Comparison of ENCODE assay signal across 1 cellular context in genomic region chr13:46796515-46797467, GRCh38.
A peak's percentile ranks its signal among the peaks of the same experiment; 100 is the strongest.
TF ChIP-seq lines count a peak whose summit lies in the region.

A gene with protein sequence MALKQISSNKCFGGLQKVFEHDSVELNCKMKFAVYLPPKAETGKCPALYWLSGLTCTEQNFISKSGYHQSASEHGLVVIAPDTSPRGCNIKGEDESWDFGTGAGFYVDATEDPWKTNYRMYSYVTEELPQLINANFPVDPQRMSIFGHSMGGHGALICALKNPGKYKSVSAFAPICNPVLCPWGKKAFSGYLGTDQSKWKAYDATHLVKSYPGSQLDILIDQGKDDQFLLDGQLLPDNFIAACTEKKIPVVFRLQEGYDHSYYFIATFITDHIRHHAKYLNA (minus strand): TSS chr13:46797161. CDS start chr13:46791413, 5,748 bp downstream.

TF ChIP-seq in IMR-90, 13 proteins besides CTCF, POLR2A, EP300 and RAD21 (continued from another document):
- TF ChIP-seq ELK1 (IDR thresholded peaks at IDR 0.05; ENCODE audit: borderline replicate concordance, low read depth, low read length): no peak
- TF ChIP-seq MAZ (IDR thresholded peaks at IDR 0.05; ENCODE audit: borderline replicate concordance, low read depth, low read length): peak; percentile 57; the same call in 1 of the 2 replicates
- TF ChIP-seq MXI1 (IDR thresholded peaks at IDR 0.05; ENCODE audit: borderline replicate concordance, low read depth, low read length): peak; percentile 42
- TF ChIP-seq RFX5 (IDR thresholded peaks at IDR 0.05; ENCODE audit: low read depth, low read length): no peak
- TF ChIP-seq MAFK (IDR thresholded peaks at IDR 0.05; ENCODE audit: low read depth, low read length): no peak
- peak; percentile 45; the same call in 1 of the 2 replicates for TF ChIP-seq BHLHE40 (IDR thresholded peaks at IDR 0.05; ENCODE audit: low read depth, low read length)
- no peak for TF ChIP-seq SMC3 (IDR thresholded peaks at IDR 0.05; ENCODE audit: low read depth, low read length)
- TF ChIP-seq FOS (IDR thresholded peaks at IDR 0.05; ENCODE audit: low read depth, low read length): no peak
